ENCODE assay signal across 13 cellular contexts in the genomic region with DNA sequence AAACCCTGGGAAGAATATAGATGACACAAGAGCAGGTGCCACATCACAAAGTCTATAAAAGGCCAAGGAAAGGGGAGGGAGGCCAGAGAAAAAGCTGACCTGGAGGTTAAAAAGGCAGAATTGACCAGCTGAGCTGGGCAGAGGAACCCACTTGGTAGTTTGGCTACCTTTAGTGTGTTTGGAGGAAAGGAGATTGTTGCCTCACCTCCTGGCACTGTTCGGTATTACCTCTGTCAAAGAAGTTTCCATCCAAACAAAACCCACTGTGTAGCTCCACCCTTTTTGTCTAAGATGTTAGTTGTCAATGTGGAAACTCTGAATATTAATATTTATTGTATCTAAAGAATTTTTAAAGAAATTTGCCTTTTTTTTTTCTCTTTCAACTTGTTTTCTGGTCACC. TPM values are rescaled to one million over a fixed set of nuclear protein-coding genes. Genes with fewer than 3 reads are reported as not detected.
A peak's percentile ranks its signal among the peaks of the same experiment; 100 is the strongest.
DNase-seq lines count a peak whose midpoint lies in the region; ATAC-seq and TF ChIP-seq lines count a peak whose summit lies in the region.
"Had no signal": no experiment of that assay in that cellular context is flagged by ENCODE, and none has a peak within 500 bp of the region (broad histone marks: within the 10 kb centered on the region; RNA-seq: fewer than 3 reads in every experiment).

No MANE protein-coding gene starts in this region.

- H3K4me3 ChIP-seq in psoas muscle: no peak overlapping the region
- H3K4me3 ChIP-seq: right atrium auricular region had no signal

- intact Hi-C loops in psoas muscle (cut with DNase I): no loop called here

- 65 to 75% (median 75%) methylated on average over 1 of the region's 1 CpG for WGBS in psoas muscle, 3 donors

- H3K27me3 ChIP-seq in psoas muscle (ENCODE audit: insufficient read depth in 3 of 3, low read length in 2 of 3): no peaks in the 10 kb centered on the region
- H3K27me3 ChIP-seq: right atrium auricular region had no signal

- TF ChIP-seq CTCF in psoas muscle (IDR thresholded peaks at IDR 0.05): no peak

- ATAC-seq in psoas muscle: peak in 2 of 4 donors; percentile 37 to 42
- ATAC-seq in HG02938 (IDR thresholded peaks at IDR 0.05; ENCODE audit: unreplicated experiment): no peak
- ATAC-seq: activated T-cell treated with anti-CD3 and anti-CD28 coated beads, Interleukin-2, amount 50 U/mL, for 72 hours had no signal

- peaks cover 6% of the 10 kb centered on the region for H3K4me1 ChIP-seq in psoas muscle

- no peaks in the 10 kb centered on the region for H3K9me3 ChIP-seq in psoas muscle
- H3K9me3 ChIP-seq: right atrium auricular region had no signal

- DNase-seq in DMS 273 (lab: John Stamatoyannopoulos, UW; ENCODE audit: unreplicated experiment): peak; percentile 40
- DNase-seq in DMS 273 treated with DMSO at 0.1 percent for 48 hours (lab: John Stamatoyannopoulos, UW): no peak
- peak; percentile 1 for DNase-seq in NCI-H69 (lab: John Stamatoyannopoulos, UW)
- no peak for DNase-seq in epithelial cell of prostate (ENCODE audit: low read depth, low spot score)
- no peak for DNase-seq in psoas muscle
- DNase-seq in activated CD4-positive, CD25-positive, alpha-beta regulatory T cell (lab: John Stamatoyannopoulos, UW): no peak
- DNase-seq in AML-193 (lab: John Stamatoyannopoulos, UW): no peak
- DNase-seq: activated T-cell treated with anti-CD3 and anti-CD28 coated beads, Interleukin-2, amount 50 U/mL, for 72 hours; NCI-H446 treated with DMSO at 0.1 percent for 48 hours; stimulated activated CD8-positive, alpha-beta memory T cell treated with anti-CD3 and anti-CD28 coated beads, Interleukin-4, amount 100 ng/mL, for 48 hours; T1000 had no signal

- peak overlapping the region; percentile 55 for H3K27ac ChIP-seq in epithelial cell of prostate
- H3K27ac ChIP-seq in psoas muscle: peak overlapping the region; percentile 31
- H3K27ac ChIP-seq: right atrium auricular region had no signal

- peaks cover 5 to 13% of the 10 kb centered on the region in 2 donors for H3K36me3 ChIP-seq in psoas muscle (ENCODE audit: insufficient read depth in 1 of 2, low read depth in 1 of 2)

RNA-seq across cellular contexts. Expression of a gene that starts 23.4 kb away (rescaled TPM):
- 1 to 10 TPM; 1.1 to 2.1 (median 1.4) TPM for total RNA-seq in psoas muscle
- polyA plus RNA-seq in psoas muscle: 1 to 10 TPM in 1 of 3 donors, under 1 TPM in 2; 0.35 to 3.3 (median 0.92) TPM

RNA-seq across cellular contexts. Expression of a gene that starts 49.2 kb away (rescaled TPM):
- total RNA-seq in psoas muscle: 10 to 100 TPM; 25.9 to 59.4 (median 39.4) TPM
- 10 to 100 TPM; 12.7 to 43.9 (median 12.8) TPM for polyA plus RNA-seq in psoas muscle

RNA-seq across cellular contexts. Expression of a gene that starts 49.3 kb away (rescaled TPM):
- total RNA-seq in psoas muscle: 100 to 1,000 TPM; 108 to 179 (median 133) TPM
- polyA plus RNA-seq in psoas muscle: 100 to 1,000 TPM in 2 of 3 donors, 10 to 100 TPM in 1; 52.8 to 167 (median 112) TPM

Comparison
In these comparisons a context has a peak if more than half of its experiments do, and no peak if none do; other contexts are left out.
1. DNase-seq: peak in DMS 273 (single experiment) and NCI-H69 (single experiment); none in DMS 273 treated with DMSO at 0.1 percent for 48 hours (single experiment), epithelial cell of prostate (single experiment), psoas muscle (0 of 2), activated CD4-positive, CD25-positive, alpha-beta regulatory T cell (0 of 4) and AML-193 (0 of 2).